In the genomic region with DNA sequence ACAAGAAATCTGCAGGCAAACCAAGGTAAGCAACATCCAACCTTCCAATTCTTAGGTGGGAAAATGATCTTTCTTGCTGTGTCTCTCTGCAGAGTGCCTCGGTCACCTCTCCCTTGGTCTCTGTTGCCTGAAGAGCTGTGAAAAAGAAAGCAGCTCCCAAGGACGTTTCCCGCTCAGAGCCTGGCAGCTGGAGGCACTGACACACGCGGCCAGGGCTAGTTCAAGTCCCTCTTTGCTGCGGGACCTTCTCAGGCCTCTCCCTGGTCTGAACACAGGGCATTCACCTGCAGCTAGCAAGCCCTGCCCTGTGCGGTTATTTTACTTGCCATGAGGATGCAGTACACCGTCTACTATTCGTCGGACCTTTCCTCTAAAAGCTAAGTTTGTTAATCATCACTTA, we compare ENCODE assay signal across 1 cellular context.
TF ChIP-seq lines count a peak whose summit lies in the region.

No MANE protein-coding gene starts in this region.

TF ChIP-seq in GM12878, 131 proteins besides CTCF, POLR2A, EP300 and RAD21:
- TF ChIP-seq POLR2AphosphoS5 (IDR thresholded peaks at IDR 0.05; ENCODE audit: low read length) (0 out of 2 replicates have a peak, but pooled peaks have one; percentile 17), NFYA (IDR thresholded peaks at IDR 0.05; ENCODE audit: borderline replicate concordance, low read depth, low read length) (no peak), NBN (IDR thresholded peaks at IDR 0.05) (no peak)
- TF ChIP-seq, protein P1, sequence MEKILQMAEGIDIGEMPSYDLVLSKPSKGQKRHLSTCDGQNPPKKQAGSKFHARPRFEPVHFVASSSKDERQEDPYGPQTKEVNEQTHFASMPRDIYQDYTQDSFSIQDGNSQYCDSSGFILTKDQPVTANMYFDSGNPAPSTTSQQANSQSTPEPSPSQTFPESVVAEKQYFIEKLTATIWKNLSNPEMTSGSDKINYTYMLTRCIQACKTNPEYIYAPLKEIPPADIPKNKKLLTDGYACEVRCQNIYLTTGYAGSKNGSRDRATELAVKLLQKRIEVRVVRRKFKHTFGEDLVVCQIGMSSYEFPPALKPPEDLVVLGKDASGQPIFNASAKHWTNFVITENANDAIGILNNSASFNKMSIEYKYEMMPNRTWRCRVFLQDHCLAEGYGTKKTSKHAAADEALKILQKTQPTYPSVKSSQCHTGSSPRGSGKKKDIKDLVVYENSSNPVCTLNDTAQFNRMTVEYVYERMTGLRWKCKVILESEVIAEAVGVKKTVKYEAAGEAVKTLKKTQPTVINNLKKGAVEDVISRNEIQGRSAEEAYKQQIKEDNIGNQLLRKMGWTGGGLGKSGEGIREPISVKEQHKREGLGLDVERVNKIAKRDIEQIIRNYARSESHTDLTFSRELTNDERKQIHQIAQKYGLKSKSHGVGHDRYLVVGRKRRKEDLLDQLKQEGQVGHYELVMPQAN (conservative IDR thresholded peaks at IDR 0.05), result no peak
TF ChIP-seq in GM12878: peak in this region for 1.
